In genomic region chr9:129141066-129142041, GRCh38 we compare ENCODE assay signal across 8 cellular contexts. TPM values are rescaled to one million over a fixed set of nuclear protein-coding genes. Genes with fewer than 3 reads are reported as not detected.
DNase-seq lines count a peak whose midpoint lies in the region; TF ChIP-seq lines count a peak whose summit lies in the region.

No MANE protein-coding gene starts in this region.

- H3K27me3 Mint-ChIP-seq in IgD-negative memory B cell = no peaks in the 10 kb centered on the region
- no peaks in the 10 kb centered on the region for H3K27me3 Mint-ChIP-seq in activated T-helper 1 cell treated with anti-CD3 and anti-CD28 coated beads, Interleukin-12 subunit alpha, Interleukin-12 subunit beta, Interleukin-2, Interleukin-4 antibody, amounts not matched to agents 30 ng/mL and 10 ng/mL and 1 ng/mL, durations not matched to agents 14 hours and 24 hours and 36 hours (ENCODE audit: insufficient read depth)

- H3K27me3 ChIP-seq in BE2C = no peaks in the 10 kb centered on the region

- intact Hi-C loops in activated T-helper 1 cell treated with anti-CD3 and anti-CD28 coated beads, Interleukin-12 subunit alpha, Interleukin-12 subunit beta, Interleukin-2, Interleukin-4 antibody, amounts not matched to agents 30 ng/mL and 10 ng/mL and 1 ng/mL, durations not matched to agents 14 hours and 24 hours and 36 hours (cut with micrococcal nuclease) = loop anchor here (2.0 to 5.0 kb wide), 3 partner anchors 271 to 346 kb away; no protein-coding TSS in a partner anchor

- DNase-seq in NCI-H510A treated with DMSO at 0.1 percent for 48 hours (lab: John Stamatoyannopoulos, UW) = peak; percentile 23
- DNase-seq in NCI-H510A (lab: John Stamatoyannopoulos, UW) = no peak
- peak; percentile 21 for DNase-seq in activated T-helper 1 cell treated with anti-CD3 and anti-CD28 coated beads, Interleukin-12 subunit alpha, Interleukin-12 subunit beta, Interleukin-2, Interleukin-4 antibody, amounts not matched to agents 30 ng/mL and 10 ng/mL and 1 ng/mL, durations not matched to agents 14 hours and 24 hours and 36 hours (ENCODE audit: low spot score)
- DNase-seq in globus pallidus (ENCODE audit: low spot score) = peak; percentile 74
- DNase-seq in occipital lobe (lab: John Stamatoyannopoulos, UW) = peak; percentile 30
- no peak for DNase-seq in NCI-H2171 treated with DMSO at 0.1 percent for 48 hours (lab: John Stamatoyannopoulos, UW)
- no peak for DNase-seq in BE2C

- H3K4me3 Mint-ChIP-seq in IgD-negative memory B cell = peak overlapping the region; percentile 30 to 95 (median 87)
- H3K4me3 Mint-ChIP-seq in activated T-helper 1 cell treated with anti-CD3 and anti-CD28 coated beads, Interleukin-12 subunit alpha, Interleukin-12 subunit beta, Interleukin-2, Interleukin-4 antibody, amounts not matched to agents 30 ng/mL and 10 ng/mL and 1 ng/mL, durations not matched to agents 14 hours and 24 hours and 36 hours = peak overlapping the region; percentile 82

- peaks cover 30% of the 10 kb centered on the region for H3K4me1 ChIP-seq in BE2C

- H3K9me3 ChIP-seq in BE2C = no peaks in the 10 kb centered on the region

- no peaks in the 10 kb centered on the region for H3K9me3 Mint-ChIP-seq in IgD-negative memory B cell
- no peaks in the 10 kb centered on the region for H3K9me3 Mint-ChIP-seq in activated T-helper 1 cell treated with anti-CD3 and anti-CD28 coated beads, Interleukin-12 subunit alpha, Interleukin-12 subunit beta, Interleukin-2, Interleukin-4 antibody, amounts not matched to agents 30 ng/mL and 10 ng/mL and 1 ng/mL, durations not matched to agents 14 hours and 24 hours and 36 hours

- no peak overlapping the region for H3K4me3 ChIP-seq in BE2C (ENCODE audit: low read depth, low read length)

- peaks cover 2% of the 10 kb centered on the region for H3K36me3 Mint-ChIP-seq in IgD-negative memory B cell
- peaks cover 13% of the 10 kb centered on the region for H3K36me3 Mint-ChIP-seq in activated T-helper 1 cell treated with anti-CD3 and anti-CD28 coated beads, Interleukin-12 subunit alpha, Interleukin-12 subunit beta, Interleukin-2, Interleukin-4 antibody, amounts not matched to agents 30 ng/mL and 10 ng/mL and 1 ng/mL, durations not matched to agents 14 hours and 24 hours and 36 hours (ENCODE audit: low read depth)

- H3K36me3 ChIP-seq in BE2C = peaks cover 29% of the 10 kb centered on the region

- H3K4me1 Mint-ChIP-seq in IgD-negative memory B cell = peaks cover 26 to 32% (median 28%) of the 10 kb centered on the region in 3 donors
- peaks cover 32% of the 10 kb centered on the region for H3K4me1 Mint-ChIP-seq in activated T-helper 1 cell treated with anti-CD3 and anti-CD28 coated beads, Interleukin-12 subunit alpha, Interleukin-12 subunit beta, Interleukin-2, Interleukin-4 antibody, amounts not matched to agents 30 ng/mL and 10 ng/mL and 1 ng/mL, durations not matched to agents 14 hours and 24 hours and 36 hours (ENCODE audit: low read depth)

- H3K27ac Mint-ChIP-seq in IgD-negative memory B cell = peak overlapping the region; percentile 88 to 99 (median 97)
- peak overlapping the region; percentile 92 for H3K27ac Mint-ChIP-seq in activated T-helper 1 cell treated with anti-CD3 and anti-CD28 coated beads, Interleukin-12 subunit alpha, Interleukin-12 subunit beta, Interleukin-2, Interleukin-4 antibody, amounts not matched to agents 30 ng/mL and 10 ng/mL and 1 ng/mL, durations not matched to agents 14 hours and 24 hours and 36 hours

- TF ChIP-seq CTCF in BE2C (IDR thresholded peaks at IDR 0.05; ENCODE audit: low read depth, low read length) = no peak

RNA-seq across cellular contexts. Expression of gene PTPA, which starts 30.1 kb away (rescaled TPM):
- 12.2 TPM for polyA plus RNA-seq in IgD-negative memory B cell
- 105 and 114 TPM in 2 replicates for total RNA-seq in activated T-helper 1 cell treated with anti-CD3 and anti-CD28 coated beads, Interleukin-12 subunit alpha, Interleukin-12 subunit beta, Interleukin-2, Interleukin-4 antibody, amounts not matched to agents 30 ng/mL and 10 ng/mL and 1 ng/mL, durations not matched to agents 14 hours and 24 hours and 36 hours
- total RNA-seq in occipital lobe = 57.9 TPM
- 175 TPM for polyA plus RNA-seq in BE2C (2012; ENCODE audit: insufficient read depth, insufficient read length, low read depth)

RNA-seq across cellular contexts. Expression of gene CRAT, which starts 30.8 kb away (rescaled TPM):
- polyA plus RNA-seq in IgD-negative memory B cell = 8.1 TPM
- 9.9 and 10.0 TPM in 2 replicates for total RNA-seq in activated T-helper 1 cell treated with anti-CD3 and anti-CD28 coated beads, Interleukin-12 subunit alpha, Interleukin-12 subunit beta, Interleukin-2, Interleukin-4 antibody, amounts not matched to agents 30 ng/mL and 10 ng/mL and 1 ng/mL, durations not matched to agents 14 hours and 24 hours and 36 hours
- 13.6 TPM for total RNA-seq in occipital lobe
- 15.2 TPM for polyA plus RNA-seq in BE2C (2012; ENCODE audit: insufficient read depth, insufficient read length, low read depth)

RNA-seq across cellular contexts. Expression of gene IER5L, which starts 36.7 kb away (rescaled TPM):
- polyA plus RNA-seq in IgD-negative memory B cell = not detected
- total RNA-seq in activated T-helper 1 cell treated with anti-CD3 and anti-CD28 coated beads, Interleukin-12 subunit alpha, Interleukin-12 subunit beta, Interleukin-2, Interleukin-4 antibody, amounts not matched to agents 30 ng/mL and 10 ng/mL and 1 ng/mL, durations not matched to agents 14 hours and 24 hours and 36 hours = 14.4 TPM in 2 replicates
- 44.3 TPM for total RNA-seq in occipital lobe
- 38.6 TPM for polyA plus RNA-seq in BE2C (2012; ENCODE audit: insufficient read depth, insufficient read length, low read depth)

Comparison
In these comparisons a context has a peak if more than half of its experiments do, and no peak if none do; other contexts are left out.
1. DNase-seq: peak in NCI-H510A treated with DMSO at 0.1 percent for 48 hours (single experiment), activated T-helper 1 cell treated with anti-CD3 and anti-CD28 coated beads, Interleukin-12 subunit alpha, Interleukin-12 subunit beta, Interleukin-2, Interleukin-4 antibody, amounts not matched to agents 30 ng/mL and 10 ng/mL and 1 ng/mL, durations not matched to agents 14 hours and 24 hours and 36 hours (single experiment), globus pallidus (single experiment) and occipital lobe (single experiment); none in NCI-H510A (single experiment), NCI-H2171 treated with DMSO at 0.1 percent for 48 hours (single experiment) and BE2C (single experiment).